ENCODE assay signal across 8 cellular contexts in the genomic region with DNA sequence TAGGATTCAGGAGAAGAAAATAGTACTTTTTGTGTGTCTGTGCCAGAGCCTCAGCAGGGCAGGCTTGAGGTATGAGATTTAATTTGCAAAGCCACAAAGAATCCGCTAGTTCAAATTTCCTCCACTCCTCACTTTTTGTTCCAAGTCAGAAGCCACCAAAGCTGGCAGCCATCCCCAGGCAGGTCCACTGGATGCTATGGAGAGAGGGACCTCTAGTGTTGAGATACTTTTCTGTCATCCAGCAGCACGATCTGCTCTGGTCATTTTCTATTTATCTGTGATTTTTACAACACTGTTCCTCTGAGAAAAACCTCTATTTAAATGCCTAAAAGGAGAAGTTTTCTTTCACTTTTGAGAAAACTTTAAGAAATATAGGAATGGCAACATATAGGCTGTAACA.
A peak's percentile ranks its signal among the peaks of the same experiment; 100 is the strongest.
DNase-seq lines count a peak whose midpoint lies in the region; ATAC-seq and TF ChIP-seq lines count a peak whose summit lies in the region.

No MANE protein-coding gene starts in this region.

- no peaks in the 10 kb centered on the region for H3K79me1 ChIP-seq in H9 (ENCODE audit: insufficient read depth, low read depth, low read length, poor library complexity, severe bottlenecking)

- H4K8ac ChIP-seq in H9 (replicated peaks; ENCODE audit: insufficient read length, low read depth, low read length): no peak overlapping the region

- peak; percentile 2 for DNase-seq in CD1c-positive myeloid dendritic cell (ENCODE audit: extremely low spot score)
- DNase-seq in H9: peak; percentile 67
- peak; percentile 29 for DNase-seq in NOMO-1 treated with DMSO at 0.1 percent for 48 hours (lab: John Stamatoyannopoulos, UW; ENCODE audit: unreplicated experiment)
- DNase-seq in coronary artery (ENCODE audit: low spot score): no peak
- DNase-seq in lower leg skin (ENCODE audit: low spot score in 2 of 2): peak; percentile 43 to 87
- DNase-seq in CD4-positive, alpha-beta T cell: no peak

- no peak for TF ChIP-seq POLR2A in lower leg skin (IDR thresholded peaks at IDR 0.05)

- H3K4me3 ChIP-seq in coronary artery (no peak overlapping the region), lower leg skin (ENCODE audit: low read depth, poor library complexity, severe bottlenecking) (no peak overlapping the region)

- no peak overlapping the region for H3K4ac ChIP-seq in H9 (ENCODE audit: low read depth, low read length)

- no peaks in the 10 kb centered on the region; the same call in 1 of the 2 replicates for H3K4me1 ChIP-seq in H9 (ENCODE audit: insufficient read depth, low read length)

- CTCF ChIA-PET in CD4-positive, alpha-beta T cell (lab: Charles Lee): no interaction called here

- POLR2A ChIA-PET in CD4-positive, alpha-beta T cell (lab: Charles Lee): interaction anchor here (0.7 kb wide), 1 partner anchor 446 kb away, joined by 3 read pairs; no protein-coding TSS in a partner anchor

- intact Hi-C loops in lower leg skin (cut with DNase I; ENCODE audit: low total_unique reads): loop anchor here (10.0 kb wide), 1 partner anchor 284 kb away; no protein-coding TSS in a partner anchor
- intact Hi-C loops in CD4-positive, alpha-beta T cell (cut with DNase I, micrococcal nuclease): no loop called here

- no peaks in the 10 kb centered on the region; the same call in 1 of the 2 replicates for H3K27me3 Mint-ChIP-seq in H9 (ENCODE audit: low read depth)
- H3K27me3 Mint-ChIP-seq in CD4-positive, alpha-beta T cell: peaks cover 8% of the 10 kb centered on the region

- H3K4me2 ChIP-seq in H9 (ENCODE audit: insufficient read depth, insufficient read length, low read length): no peak overlapping the region

- no peak overlapping the region for H3K4me3 Mint-ChIP-seq in H9
- H3K4me3 Mint-ChIP-seq in CD4-positive, alpha-beta T cell: no peak overlapping the region

- no peak for ATAC-seq in HG02852 (IDR thresholded peaks at IDR 0.05; ENCODE audit: unreplicated experiment)
- ATAC-seq in GM18909 (IDR thresholded peaks at IDR 0.05; ENCODE audit: poor library complexity, unreplicated experiment): no peak
- no peak for ATAC-seq in CD4-positive, alpha-beta T cell (ENCODE audit: poor library complexity)

- no peak overlapping the region for H3K14ac ChIP-seq in H9 (ENCODE audit: insufficient read depth, low read length)

- H3K27me3 ChIP-seq in H9 (ENCODE audit: insufficient read depth, low read length): no peaks in the 10 kb centered on the region
- H3K27me3 ChIP-seq in CD4-positive, alpha-beta T cell (ENCODE audit: control insufficient read depth, insufficient read depth, low read length): peaks cover 6% of the 10 kb centered on the region

- no peak overlapping the region for H3T11ph ChIP-seq in H9 (ENCODE audit: low read length)

- no peak overlapping the region for H2BK120ac ChIP-seq in H9 (ENCODE audit: low read depth, low read length, poor library complexity, severe bottlenecking)

- H3K79me2 ChIP-seq in H9 (ENCODE audit: insufficient read depth, low read length): no peaks in the 10 kb centered on the region

- no peak overlapping the region for H3K18ac ChIP-seq in H9 (ENCODE audit: insufficient read length, low read depth, low read length)

- H4K5ac ChIP-seq in H9 (ENCODE audit: insufficient read length, low read depth, low read length): no peak overlapping the region

- no peak overlapping the region for H2AK5ac ChIP-seq in H9 (ENCODE audit: insufficient read length, low read length)

- H3K56ac ChIP-seq in H9 (ENCODE audit: insufficient read length, low read depth, low read length): no peak overlapping the region

- H3K36me3 Mint-ChIP-seq in H9 (ENCODE audit: insufficient read depth in 1 of 3, low read depth in 3 of 3): peaks cover 0 to 16% (median 7%) of the 10 kb centered on the region in 3 experiments; a peak in 5 of 7 replicates
- H3K36me3 Mint-ChIP-seq in CD4-positive, alpha-beta T cell (ENCODE audit: low read depth): no peaks in the 10 kb centered on the region

- no peak overlapping the region for H4K91ac ChIP-seq in H9 (ENCODE audit: insufficient read length, low read depth, low read length)

- H3K23me2 ChIP-seq in H9 (ENCODE audit: insufficient read length, low read depth, low read length, poor library complexity, severe bottlenecking): no peaks in the 10 kb centered on the region

- no peak overlapping the region for H3K27ac ChIP-seq in H9 (ENCODE audit: insufficient read length, low read depth, low read length)
- no peak overlapping the region for H3K27ac ChIP-seq in coronary artery
- H3K27ac ChIP-seq in CD4-positive, alpha-beta T cell (ENCODE audit: low read depth, low read length): no peak overlapping the region

- no peak overlapping the region for H2BK12ac ChIP-seq in H9 (ENCODE audit: insufficient read length, low read depth, low read length)

- no peak overlapping the region for H2BK20ac ChIP-seq in H9 (ENCODE audit: low read depth, low read length, poor library complexity, severe bottlenecking)

- no CpG with 5 or more reads among the region's 2 CpGs for WGBS in H9 (ENCODE audit: extremely low coverage, insufficient read length, low lambda C conversion rate)
- WGBS in lower leg skin, 2 donors: 19 to 21% methylated on average over 2 of the region's 2 CpGs

- H3K4me1 Mint-ChIP-seq in H9: peaks cover 13 to 20% of the 10 kb centered on the region in 2 experiments
- no peaks in the 10 kb centered on the region for H3K4me1 Mint-ChIP-seq in CD4-positive, alpha-beta T cell (ENCODE audit: low read depth)

- peak overlapping the region; percentile 77 for H2AFZ ChIP-seq in H9 (ENCODE audit: low read length)

- no peaks in the 10 kb centered on the region for H3K9me3 ChIP-seq in H9 (ENCODE audit: control insufficient read depth, low read depth, low read length)
- H3K9me3 ChIP-seq in CD4-positive, alpha-beta T cell (ENCODE audit: control insufficient read depth, low read length): no peaks in the 10 kb centered on the region

- peaks cover 11 to 15% of the 10 kb centered on the region in 2 experiments for H3K9me3 Mint-ChIP-seq in H9
- no peaks in the 10 kb centered on the region for H3K9me3 Mint-ChIP-seq in CD4-positive, alpha-beta T cell

- H3K27ac Mint-ChIP-seq in H9: no peak overlapping the region
- no peak overlapping the region for H3K27ac Mint-ChIP-seq in CD4-positive, alpha-beta T cell

- H3K9ac ChIP-seq in H9 (ENCODE audit: extremely low read depth, insufficient read length, low read length): no peak overlapping the region

- no peak overlapping the region for H2BK5ac ChIP-seq in H9 (ENCODE audit: insufficient read length, low read length)

- no peak overlapping the region for H2BK15ac ChIP-seq in H9 (ENCODE audit: low read depth, low read length)

- TF ChIP-seq CTCF in H9 (conservative IDR thresholded peaks at IDR 0.05) (peak; percentile 90), coronary artery (IDR thresholded peaks at IDR 0.05) (peak; percentile 17), lower leg skin (IDR thresholded peaks at IDR 0.05) (no peak)
- TF ChIP-seq CTCF in CD4-positive, alpha-beta T cell (IDR thresholded peaks at IDR 0.05): no peak

- H3K23ac ChIP-seq in H9 (ENCODE audit: insufficient read length, low read depth, low read length): no peak overlapping the region

- no peaks in the 10 kb centered on the region for H4K20me1 ChIP-seq in H9 (ENCODE audit: control insufficient read depth, insufficient read depth, insufficient read length)

Comparison
In these comparisons a context has a peak if more than half of its experiments do, and no peak if none do; other contexts are left out.
1. DNase-seq: peak in CD1c-positive myeloid dendritic cell (single experiment), H9 (single experiment), NOMO-1 treated with DMSO at 0.1 percent for 48 hours (single experiment) and lower leg skin (2 of 2); none in coronary artery (single experiment) and CD4-positive, alpha-beta T cell (0 of 10).
2. CTCF ChIP-seq: peak in H9 (single experiment) and coronary artery (single experiment); none in lower leg skin (0 of 3) and CD4-positive, alpha-beta T cell (single experiment).